8 cellular contexts compared by ENCODE assay signal in the genomic region with DNA sequence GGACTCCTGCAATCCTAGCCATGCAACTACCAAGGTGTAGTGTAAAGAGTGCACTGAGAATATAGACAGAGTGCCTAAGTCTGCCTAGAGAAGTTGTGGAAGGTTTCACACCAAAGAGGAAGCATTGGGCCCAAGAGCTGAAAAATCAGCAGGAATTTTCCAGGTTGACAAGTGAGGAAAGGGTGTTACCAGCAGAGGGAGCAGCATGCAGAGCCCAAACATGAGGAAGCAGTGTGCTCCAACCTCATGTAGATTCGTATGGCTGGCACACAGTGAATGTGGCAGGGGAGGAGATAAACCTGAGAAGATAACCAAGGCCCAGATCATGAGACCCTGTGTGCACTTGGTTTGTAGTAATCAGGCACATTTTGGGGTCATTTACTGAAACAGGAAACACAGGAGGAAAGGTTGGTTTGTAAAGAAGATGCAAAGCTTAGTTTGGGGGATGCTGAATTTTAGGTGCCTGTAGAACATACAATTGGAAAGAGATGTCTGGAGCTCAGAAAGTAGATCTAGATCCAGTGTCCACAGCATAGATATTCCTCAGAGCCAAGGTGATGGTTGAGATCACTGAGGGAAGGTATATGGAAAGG. TPM values are rescaled to one million over a fixed set of nuclear protein-coding genes. Genes with fewer than 3 reads are reported as not detected.
A peak's percentile ranks its signal among the peaks of the same experiment; 100 is the strongest.
DNase-seq lines count a peak whose midpoint lies in the region; TF ChIP-seq lines count a peak whose summit lies in the region.

No MANE protein-coding gene starts in this region.

- no peak for TF ChIP-seq EP300 in ovary (IDR thresholded peaks at IDR 0.05)

- no peaks in the 10 kb centered on the region for H3K27me3 ChIP-seq in ovary

- no peaks in the 10 kb centered on the region for H3K4me1 ChIP-seq in ovary (ENCODE audit: insufficient read depth)

- no peaks in the 10 kb centered on the region for H3K36me3 ChIP-seq in ovary

- DNase-seq in Ammon's horn (ENCODE audit: low spot score) (peak; percentile 83), GM20000 (ENCODE audit: low spot score) (no peak), NCI-H460 (ENCODE audit: extremely low read depth, low read depth) (peak; percentile 36), activated T-cell treated with anti-CD3 and anti-CD28 coated beads for 24 hours (ENCODE audit: low read depth) (peak; percentile 35), fibroblast of the conjunctiva (ENCODE audit: low read depth) (peak; percentile 38), nucleus accumbens (lab: John Stamatoyannopoulos, UW) (peak in 35 of 56 donors; percentile 3 to 65 (median 21)), ovary (no peak)
- no peak for DNase-seq in effector CD4-positive, alpha-beta T cell

- H3K4me3 ChIP-seq in ovary = no peak overlapping the region

- intact Hi-C loops in ovary (cut with DNase I) = no loop called here

- TF ChIP-seq CTCF in GM20000 (IDR thresholded peaks at IDR 0.05; ENCODE audit: extremely low read depth, missing control alignments) (peak; percentile 42), ovary (IDR thresholded peaks at IDR 0.05) (no peak)

- TF ChIP-seq POLR2A in ovary (IDR thresholded peaks at IDR 0.05) = no peak

- 16 to 23% (median 16%) methylated on average over 1 of the region's 1 CpG for WGBS in ovary, 3 donors

- H3K9me3 ChIP-seq in ovary = no peaks in the 10 kb centered on the region

- H3K27ac ChIP-seq in ovary = no peak overlapping the region

RNA-seq across cellular contexts. Expression of a gene that starts 1.7 kb away (rescaled TPM):
- not detected in 2 replicates for total RNA-seq in NCI-H460 (2014; rRNA removed; shearing (Covaris generic))
- 1.4 TPM in 1 of 2 replicates, not detected in the other for polyA plus RNA-seq in NCI-H460 (2014; cell fraction: nucleus; rRNA removed)
- total RNA-seq in ovary = 1 to 10 TPM in 5 of 7 donors, under 1 TPM in 2; 0.46 to 4.1 (median 2.4) TPM
- polyA plus RNA-seq in ovary = 1 to 10 TPM in 1 of 2 donors, under 1 TPM in 1; 0.48 to 1.1 TPM

RNA-seq across cellular contexts. Expression of a gene that starts 20.2 kb away (rescaled TPM):
- 6.9 and 8.5 TPM in 2 replicates for total RNA-seq in NCI-H460 (2014; rRNA removed; shearing (Covaris generic))
- polyA plus RNA-seq in NCI-H460 (2014; cell fraction: nucleus; rRNA removed) = 2.6 and 5.4 TPM in 2 replicates
- 10 to 100 TPM; 50.1 to 90.9 (median 60.4) TPM for total RNA-seq in ovary
- 10 to 100 TPM; 34.1 to 57.7 TPM for polyA plus RNA-seq in ovary

RNA-seq across cellular contexts. Expression of a gene that starts 34.7 kb away (rescaled TPM):
- 3.3 and 5.0 TPM in 2 replicates for total RNA-seq in NCI-H460 (2014; rRNA removed; shearing (Covaris generic))
- 23.1 and 34.3 TPM in 2 replicates for polyA plus RNA-seq in NCI-H460 (2014; cell fraction: nucleus; rRNA removed)
- 10 to 100 TPM in 6 of 7 donors, 1 to 10 TPM in 1; 9.7 to 27.4 (median 19.7) TPM for total RNA-seq in ovary
- polyA plus RNA-seq in ovary = 10 to 100 TPM; 13.6 to 14.7 TPM

RNA-seq across cellular contexts. Expression of a gene that starts 42.1 kb away (rescaled TPM):
- 47.8 and 49.2 TPM in 2 replicates for total RNA-seq in NCI-H460 (2014; rRNA removed; shearing (Covaris generic))
- 86.2 and 89.5 TPM in 2 replicates for polyA plus RNA-seq in NCI-H460 (2014; cell fraction: nucleus; rRNA removed)
- 10 to 100 TPM; 43.6 to 70.4 (median 49.5) TPM for total RNA-seq in ovary
- 10 to 100 TPM; 35.8 to 37.8 TPM for polyA plus RNA-seq in ovary

RNA-seq across cellular contexts. Expression of a gene that starts 42.2 kb away (rescaled TPM):
- 21.0 and 21.9 TPM in 2 replicates for total RNA-seq in NCI-H460 (2014; rRNA removed; shearing (Covaris generic))
- 19.9 and 50.5 TPM in 2 replicates for polyA plus RNA-seq in NCI-H460 (2014; cell fraction: nucleus; rRNA removed)
- total RNA-seq in ovary = 10 to 100 TPM; 21.8 to 64.7 (median 38.4) TPM
- polyA plus RNA-seq in ovary = 10 to 100 TPM; 19.4 to 52.1 TPM

Comparison
In these comparisons a context has a peak if more than half of its experiments do, and no peak if none do; other contexts are left out.
1. DNase-seq: peak in Ammon's horn (single experiment), NCI-H460 (single experiment), activated T-cell treated with anti-CD3 and anti-CD28 coated beads for 24 hours (single experiment), fibroblast of the conjunctiva (single experiment) and nucleus accumbens (35 of 56); none in GM20000 (single experiment), effector CD4-positive, alpha-beta T cell (single experiment) and ovary (0 of 5).